ENCODE assay signal across 8 cellular contexts in the genomic region with DNA sequence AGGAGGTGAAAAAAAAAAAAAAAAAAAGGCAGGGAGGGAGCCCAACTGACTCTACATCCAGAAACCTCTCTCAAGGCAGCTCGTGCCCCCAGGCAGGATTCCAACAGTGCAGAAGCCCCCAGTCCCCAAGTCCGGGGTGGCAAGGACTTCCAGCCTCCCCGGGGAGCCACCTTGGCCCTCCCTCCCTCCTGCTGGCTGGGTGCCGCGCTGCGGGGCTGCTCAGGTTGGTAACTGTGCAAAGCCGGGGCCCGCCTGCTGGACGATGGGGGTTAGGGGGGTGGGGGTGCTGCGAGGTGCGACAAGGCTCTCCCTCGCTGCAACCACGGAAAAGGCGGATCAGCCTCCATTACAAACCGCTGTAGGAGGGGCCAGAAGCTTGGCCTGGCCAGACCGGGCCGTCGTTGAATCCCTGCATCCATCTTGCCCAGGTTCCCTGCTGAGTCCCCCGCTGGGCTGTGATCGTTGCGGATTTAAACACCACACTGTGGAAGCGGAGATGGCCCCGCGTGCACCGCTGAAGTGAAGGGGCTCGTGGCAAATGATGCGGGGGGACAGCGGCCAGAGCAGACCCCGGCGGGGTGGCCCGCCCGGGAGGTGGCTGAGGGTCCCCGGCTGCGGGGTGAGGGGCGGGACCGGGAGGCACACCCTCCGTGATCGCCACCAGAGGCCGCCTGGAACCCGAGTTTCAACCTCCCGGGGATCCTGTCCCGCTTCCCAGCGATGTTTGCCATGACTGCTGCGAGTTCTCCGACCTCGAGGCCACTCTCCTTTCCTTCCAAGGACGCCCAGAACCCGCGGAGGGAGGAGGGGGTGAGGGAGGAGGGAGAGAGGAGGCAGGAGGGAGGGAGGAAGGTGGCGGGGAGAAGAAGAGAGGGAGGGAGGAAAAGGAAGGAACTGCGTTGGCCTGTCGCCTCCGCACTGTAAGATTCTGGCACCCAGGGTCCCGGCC. TPM values are rescaled to one million over a fixed set of nuclear protein-coding genes. Genes with fewer than 3 reads are reported as not detected.
DNase-seq lines count a peak whose midpoint lies in the region; ATAC-seq and TF ChIP-seq lines count a peak whose summit lies in the region.

No MANE protein-coding gene starts in this region.

- H3K9me3 ChIP-seq in DOHH2 (ENCODE audit: control insufficient read depth, insufficient read depth, low read length) (no peaks in the 10 kb centered on the region), esophagus muscularis mucosa (no peaks in the 10 kb centered on the region), mucosa of stomach (ENCODE audit: control insufficient read depth, low read length) (no peaks in the 10 kb centered on the region)

- peaks cover 1% of the 10 kb centered on the region for H3K27me3 Mint-ChIP-seq in HFFc6 (ENCODE audit: insufficient read depth)

- no peak for ATAC-seq in HG03025 (IDR thresholded peaks at IDR 0.05; ENCODE audit: low FRiP score, unreplicated experiment)

- H3F3A ChIP-seq in DOHH2 (ENCODE audit: control insufficient read depth, insufficient read depth) = no peaks in the 10 kb centered on the region

- TF ChIP-seq POLR2A in esophagus muscularis mucosa (IDR thresholded peaks at IDR 0.05; ENCODE audit: low read depth) = no peak

- 4% methylated on average over 41 of the region's 54 CpGs for WGBS in esophagus muscularis mucosa

- no peaks in the 10 kb centered on the region for H3K79me2 ChIP-seq in DOHH2 (ENCODE audit: control insufficient read depth, low read length)

- TF ChIP-seq EP300 in esophagus muscularis mucosa (IDR thresholded peaks at IDR 0.05) = no peak

- H3K27ac ChIP-seq in DOHH2 (ENCODE audit: low read depth, low read length) = peak overlapping the region; percentile 37; the same call in 1 of the 2 replicates
- peak overlapping the region; percentile 61 to 79 (median 76) for H3K27ac ChIP-seq in esophagus muscularis mucosa (replicated peaks in 1 of 4)

- no peaks in the 10 kb centered on the region for H4K20me1 ChIP-seq in DOHH2 (ENCODE audit: control insufficient read depth, insufficient read depth, low read depth, low read length)

- no peaks in the 10 kb centered on the region for H3K9me2 ChIP-seq in DOHH2 (replicated peaks; ENCODE audit: control insufficient read depth, low read length)

- peak overlapping the region; percentile 80 for H3K4me3 Mint-ChIP-seq in HFFc6

- H3K4me1 ChIP-seq in DOHH2 (ENCODE audit: control insufficient read depth, low read length) = peaks cover 18% of the 10 kb centered on the region
- peaks cover 6 to 21% (median 11%) of the 10 kb centered on the region in 4 donors for H3K4me1 ChIP-seq in esophagus muscularis mucosa
- no peaks in the 10 kb centered on the region for H3K4me1 ChIP-seq in mucosa of stomach (ENCODE audit: control insufficient read depth, insufficient read depth, low read length)

- no peaks in the 10 kb centered on the region for H3K36me3 ChIP-seq in DOHH2 (ENCODE audit: control insufficient read depth, low read length)
- H3K36me3 ChIP-seq in esophagus muscularis mucosa = no peaks in the 10 kb centered on the region
- no peaks in the 10 kb centered on the region for H3K36me3 ChIP-seq in mucosa of stomach (ENCODE audit: control insufficient read depth, insufficient read depth, low read length)

- peak overlapping the region; percentile 53 for H3K9ac ChIP-seq in mucosa of stomach (ENCODE audit: low read length)

- H3K4me3 ChIP-seq in DOHH2 (ENCODE audit: low read length) (peak overlapping the region; percentile 81), esophagus muscularis mucosa (peak overlapping the region; percentile 54 to 67 (median 56)), mucosa of stomach (ENCODE audit: low read length) (no peak overlapping the region)

- peak overlapping the region; percentile 76 for H3K27ac Mint-ChIP-seq in HFFc6

- peaks cover 18% of the 10 kb centered on the region for H3K4me1 Mint-ChIP-seq in HFFc6 (ENCODE audit: low read depth)

- no peaks in the 10 kb centered on the region for H3K36me3 Mint-ChIP-seq in HFFc6 (ENCODE audit: low read depth)

- TF ChIP-seq CTCF in DOHH2 (IDR thresholded peaks at IDR 0.05; ENCODE audit: low read depth, low read length, poor library complexity, severe bottlenecking) (peak; percentile 45), HFFc6 (IDR thresholded peaks at IDR 0.05) (peak; percentile 68), esophagus muscularis mucosa (IDR thresholded peaks at IDR 0.05) (peak; percentile 42 to 49 (median 43))

- no peaks in the 10 kb centered on the region for H3K9me3 Mint-ChIP-seq in HFFc6

- DNase-seq in HFFc6 (peak; percentile 43), NCI-H510A treated with DMSO at 0.1 percent for 48 hours (lab: John Stamatoyannopoulos, UW) (peak; percentile 63), esophagus muscularis mucosa (ENCODE audit: extremely low spot score) (peak; percentile 91)
- peak; percentile 64 for DNase-seq in activated T-cell treated with anti-CD3 and anti-CD28 coated beads, Interleukin-2, amount 50 U/mL, for 1 hour
- DNase-seq in stimulated activated naive CD4-positive, alpha-beta T cell treated with Interleukin-2 at 50 U/mL for 16 hours (lab: John Stamatoyannopoulos, UW) = peak; percentile 25

- no peaks in the 10 kb centered on the region for H3K27me3 ChIP-seq in DOHH2 (ENCODE audit: control insufficient read depth, low read length)
- no peaks in the 10 kb centered on the region for H3K27me3 ChIP-seq in esophagus muscularis mucosa
- no peaks in the 10 kb centered on the region for H3K27me3 ChIP-seq in mucosa of stomach (ENCODE audit: control insufficient read depth, insufficient read depth, low read length)

- intact Hi-C loops in esophagus muscularis mucosa (cut with DNase I) = no loop called here

- H3K4me2 ChIP-seq in DOHH2 (ENCODE audit: low read length) = peak overlapping the region; percentile 92

RNA-seq across cellular contexts. Expression of a gene that starts 58.0 kb away (rescaled TPM):
- total RNA-seq in HFFc6 (2021; fragmentation: NEBNext Ultra II Directional; extraction: Animal tissue kit (Norgen Biotek cat#: 25700)) = 100 to 1,000 TPM; 186 to 228 (median 213) TPM
- total RNA-seq in esophagus muscularis mucosa = 100 to 1,000 TPM; 169 to 282 (median 253) TPM

Comparison
In these comparisons a context has a peak if more than half of its experiments do, and no peak if none do; other contexts are left out.
1. DNase-seq: peak in every context shown above with its lines; median percentile 91 in esophagus muscularis mucosa; 64 in activated T-cell treated with anti-CD3 and anti-CD28 coated beads, Interleukin-2, amount 50 U/mL, for 1 hour; 63 in NCI-H510A treated with DMSO at 0.1 percent for 48 hours; 43 in HFFc6; 25 in stimulated activated naive CD4-positive, alpha-beta T cell treated with Interleukin-2 at 50 U/mL for 16 hours.